Comparison of ENCODE assay signal across 1 cellular context in genomic region chr7:88101769-88102168, GRCh38.
TF ChIP-seq lines count a peak whose summit lies in the region.

No MANE protein-coding gene starts in this region.

TF ChIP-seq in GM12878, 131 proteins besides CTCF, POLR2A, EP300 and RAD21 (continued from another document):
- TF ChIP-seq ZBTB4 (CRISPR knock-in tag; IDR thresholded peaks at IDR 0.05), result no peak
- TF ChIP-seq RAD51 (IDR thresholded peaks at IDR 0.05), result no peak
- TF ChIP-seq CBFB (IDR thresholded peaks at IDR 0.05; ENCODE audit: low read depth), result no peak
- TF ChIP-seq SPI1 (IDR thresholded peaks at IDR 0.05; ENCODE audit: borderline replicate concordance, insufficient read depth, low read depth, low read length), result no peak
- no peak for TF ChIP-seq CHD4 (IDR thresholded peaks at IDR 0.05)
